Comparison of ENCODE assay signal across 14 cellular contexts in genomic region chr17:28230011-28230410, GRCh38.
DNase-seq lines count a peak whose midpoint lies in the region; ATAC-seq lines count a peak whose summit lies in the region.
"Had no signal": no experiment of that assay in that cellular context is flagged by ENCODE, and none has a peak within 500 bp of the region (broad histone marks: within the 10 kb centered on the region; RNA-seq: fewer than 3 reads in every experiment).

No MANE protein-coding gene starts in this region.

- DNase-seq in activated CD4-positive, alpha-beta T cell treated with anti-CD3 and anti-CD28 coated beads, Interleukin-2, amount 10 ng/mL, durations not matched to agents 7 days and 5 days, result peak; percentile 32
- DNase-seq in activated CD4-positive, alpha-beta T cell treated with anti-CD3 and anti-CD28 coated beads for 1 hour, result no peak
- peak; percentile 16 for DNase-seq in T-helper 2 cell treated with Interferon-gamma antibody and Interleukin-4, amounts not matched to agents 5 μg/mL and 100 μg/mL, for 36 hours (ENCODE audit: low spot score)
- no peak for DNase-seq in stimulated activated naive CD8-positive, alpha-beta T cell treated with anti-CD3 and anti-CD28 coated beads, Interleukin-15, Interleukin-2, amounts not matched to agents 100 U/mL and 50 U/mL, for 24 hours
- no peak for DNase-seq in putamen (ENCODE audit: low spot score)
- DNase-seq: colonic mucosa, GF-D8, heart right ventricle, KBM-7, left cardiac atrium, NCI-H2227 treated with DMSO at 0.1 percent for 48 hours had no signal

- ATAC-seq in esophagus mucosa, result peak; percentile 11
- peak; percentile 27 for ATAC-seq in stimulated activated naive CD8-positive, alpha-beta T cell treated with anti-CD3 and anti-CD28 coated beads, Interleukin-15, Interleukin-2, amounts not matched to agents 100 U/mL and 50 U/mL, for 24 hours
- no peak for ATAC-seq in GM21723 (IDR thresholded peaks at IDR 0.05; ENCODE audit: unreplicated experiment)
- no peak for ATAC-seq in HG02970 (IDR thresholded peaks at IDR 0.05; ENCODE audit: low FRiP score, unreplicated experiment)
- ATAC-seq: heart right ventricle, left cardiac atrium had no signal

- H3K4me3 Mint-ChIP-seq in activated CD4-positive, alpha-beta T cell treated with anti-CD3 and anti-CD28 coated beads, Interleukin-2, amount 10 ng/mL, durations not matched to agents 7 days and 5 days, result no peak overlapping the region
- no peak overlapping the region for H3K4me3 Mint-ChIP-seq in T-helper 2 cell treated with Interferon-gamma antibody and Interleukin-4, amounts not matched to agents 5 μg/mL and 100 μg/mL, for 36 hours

- CTCF ChIA-PET in activated CD4-positive, alpha-beta T cell treated with anti-CD3 and anti-CD28 coated beads, Interleukin-2, amount 10 ng/mL, durations not matched to agents 7 days and 5 days (lab: Charles Lee), result interaction anchor here (0.9 to 1.4 kb wide), 2 partner anchors 51 to 152 kb away, joined by 3 to 5 read pairs; no protein-coding TSS in a partner anchor

- H3K9me3 Mint-ChIP-seq in activated CD4-positive, alpha-beta T cell treated with anti-CD3 and anti-CD28 coated beads, Interleukin-2, amount 10 ng/mL, durations not matched to agents 7 days and 5 days, result no peaks in the 10 kb centered on the region
- H3K9me3 Mint-ChIP-seq in T-helper 2 cell treated with Interferon-gamma antibody and Interleukin-4, amounts not matched to agents 5 μg/mL and 100 μg/mL, for 36 hours, result no peaks in the 10 kb centered on the region

- no peak overlapping the region for H3K27ac Mint-ChIP-seq in activated CD4-positive, alpha-beta T cell treated with anti-CD3 and anti-CD28 coated beads, Interleukin-2, amount 10 ng/mL, durations not matched to agents 7 days and 5 days
- no peak overlapping the region for H3K27ac Mint-ChIP-seq in T-helper 2 cell treated with Interferon-gamma antibody and Interleukin-4, amounts not matched to agents 5 μg/mL and 100 μg/mL, for 36 hours

- POLR2A ChIA-PET in activated CD4-positive, alpha-beta T cell treated with anti-CD3 and anti-CD28 coated beads, Interleukin-2, amount 10 ng/mL, durations not matched to agents 7 days and 5 days (lab: Charles Lee), result interaction anchor here (0.6 to 0.7 kb wide), 2 partner anchors 189 to 443 kb away, joined by 4 read pairs; no protein-coding TSS in a partner anchor

- peaks cover 50% of the 10 kb centered on the region for H3K27me3 Mint-ChIP-seq in activated CD4-positive, alpha-beta T cell treated with anti-CD3 and anti-CD28 coated beads, Interleukin-2, amount 10 ng/mL, durations not matched to agents 7 days and 5 days
- H3K27me3 Mint-ChIP-seq in T-helper 2 cell treated with Interferon-gamma antibody and Interleukin-4, amounts not matched to agents 5 μg/mL and 100 μg/mL, for 36 hours (ENCODE audit: low read depth), result peaks cover 53% of the 10 kb centered on the region

- peaks cover 19% of the 10 kb centered on the region for H3K4me1 Mint-ChIP-seq in activated CD4-positive, alpha-beta T cell treated with anti-CD3 and anti-CD28 coated beads, Interleukin-2, amount 10 ng/mL, durations not matched to agents 7 days and 5 days
- peaks cover 12% of the 10 kb centered on the region for H3K4me1 Mint-ChIP-seq in T-helper 2 cell treated with Interferon-gamma antibody and Interleukin-4, amounts not matched to agents 5 μg/mL and 100 μg/mL, for 36 hours (ENCODE audit: low read depth)

- no peaks in the 10 kb centered on the region for H3K36me3 Mint-ChIP-seq in activated CD4-positive, alpha-beta T cell treated with anti-CD3 and anti-CD28 coated beads, Interleukin-2, amount 10 ng/mL, durations not matched to agents 7 days and 5 days (ENCODE audit: low read depth)
- H3K36me3 Mint-ChIP-seq in T-helper 2 cell treated with Interferon-gamma antibody and Interleukin-4, amounts not matched to agents 5 μg/mL and 100 μg/mL, for 36 hours (ENCODE audit: low read depth), result no peaks in the 10 kb centered on the region

Comparison
In these comparisons a context has a peak if more than half of its experiments do, and no peak if none do; other contexts are left out.
1. DNase-seq: peak in activated CD4-positive, alpha-beta T cell treated with anti-CD3 and anti-CD28 coated beads, Interleukin-2, amount 10 ng/mL, durations not matched to agents 7 days and 5 days (single experiment) and T-helper 2 cell treated with Interferon-gamma antibody and Interleukin-4, amounts not matched to agents 5 μg/mL and 100 μg/mL, for 36 hours (single experiment); none in activated CD4-positive, alpha-beta T cell treated with anti-CD3 and anti-CD28 coated beads for 1 hour (single experiment), stimulated activated naive CD8-positive, alpha-beta T cell treated with anti-CD3 and anti-CD28 coated beads, Interleukin-15, Interleukin-2, amounts not matched to agents 100 U/mL and 50 U/mL, for 24 hours (single experiment) and putamen (single experiment).
2. ATAC-seq: peak in esophagus mucosa (single experiment) and stimulated activated naive CD8-positive, alpha-beta T cell treated with anti-CD3 and anti-CD28 coated beads, Interleukin-15, Interleukin-2, amounts not matched to agents 100 U/mL and 50 U/mL, for 24 hours (single experiment); none in GM21723 (single experiment) and HG02970 (single experiment).